2 cellular contexts compared by ENCODE assay signal in genomic region chr19:10332158-10332964, GRCh38.
TF ChIP-seq lines count a peak whose summit lies in the region.

No MANE protein-coding gene starts in this region.

TF ChIP-seq in SK-N-SH, 30 proteins besides CTCF, POLR2A, EP300 and RAD21 (continued from another document):
- TF ChIP-seq, protein P1, sequence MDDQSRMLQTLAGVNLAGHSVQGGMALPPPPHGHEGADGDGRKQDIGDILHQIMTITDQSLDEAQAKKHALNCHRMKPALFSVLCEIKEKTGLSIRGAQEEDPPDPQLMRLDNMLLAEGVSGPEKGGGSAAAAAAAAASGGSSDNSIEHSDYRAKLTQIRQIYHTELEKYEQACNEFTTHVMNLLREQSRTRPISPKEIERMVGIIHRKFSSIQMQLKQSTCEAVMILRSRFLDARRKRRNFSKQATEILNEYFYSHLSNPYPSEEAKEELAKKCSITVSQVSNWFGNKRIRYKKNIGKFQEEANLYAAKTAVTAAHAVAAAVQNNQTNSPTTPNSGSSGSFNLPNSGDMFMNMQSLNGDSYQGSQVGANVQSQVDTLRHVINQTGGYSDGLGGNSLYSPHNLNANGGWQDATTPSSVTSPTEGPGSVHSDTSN (IDR thresholded peaks at IDR 0.05), result no peak
- no peak for TF ChIP-seq FOXJ3 (CRISPR knock-in tag; IDR thresholded peaks at IDR 0.05)
- TF ChIP-seq, protein P2, sequence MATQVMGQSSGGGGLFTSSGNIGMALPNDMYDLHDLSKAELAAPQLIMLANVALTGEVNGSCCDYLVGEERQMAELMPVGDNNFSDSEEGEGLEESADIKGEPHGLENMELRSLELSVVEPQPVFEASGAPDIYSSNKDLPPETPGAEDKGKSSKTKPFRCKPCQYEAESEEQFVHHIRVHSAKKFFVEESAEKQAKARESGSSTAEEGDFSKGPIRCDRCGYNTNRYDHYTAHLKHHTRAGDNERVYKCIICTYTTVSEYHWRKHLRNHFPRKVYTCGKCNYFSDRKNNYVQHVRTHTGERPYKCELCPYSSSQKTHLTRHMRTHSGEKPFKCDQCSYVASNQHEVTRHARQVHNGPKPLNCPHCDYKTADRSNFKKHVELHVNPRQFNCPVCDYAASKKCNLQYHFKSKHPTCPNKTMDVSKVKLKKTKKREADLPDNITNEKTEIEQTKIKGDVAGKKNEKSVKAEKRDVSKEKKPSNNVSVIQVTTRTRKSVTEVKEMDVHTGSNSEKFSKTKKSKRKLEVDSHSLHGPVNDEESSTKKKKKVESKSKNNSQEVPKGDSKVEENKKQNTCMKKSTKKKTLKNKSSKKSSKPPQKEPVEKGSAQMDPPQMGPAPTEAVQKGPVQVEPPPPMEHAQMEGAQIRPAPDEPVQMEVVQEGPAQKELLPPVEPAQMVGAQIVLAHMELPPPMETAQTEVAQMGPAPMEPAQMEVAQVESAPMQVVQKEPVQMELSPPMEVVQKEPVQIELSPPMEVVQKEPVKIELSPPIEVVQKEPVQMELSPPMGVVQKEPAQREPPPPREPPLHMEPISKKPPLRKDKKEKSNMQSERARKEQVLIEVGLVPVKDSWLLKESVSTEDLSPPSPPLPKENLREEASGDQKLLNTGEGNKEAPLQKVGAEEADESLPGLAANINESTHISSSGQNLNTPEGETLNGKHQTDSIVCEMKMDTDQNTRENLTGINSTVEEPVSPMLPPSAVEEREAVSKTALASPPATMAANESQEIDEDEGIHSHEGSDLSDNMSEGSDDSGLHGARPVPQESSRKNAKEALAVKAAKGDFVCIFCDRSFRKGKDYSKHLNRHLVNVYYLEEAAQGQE (IDR thresholded peaks at IDR 0.05; ENCODE audit: low read depth, low read length), result no peak; the same call in 1 of the 2 replicates
- TF ChIP-seq ELF1 (IDR thresholded peaks at IDR 0.05), result no peak
- TF ChIP-seq USF1 (IDR thresholded peaks at IDR 0.05; ENCODE audit: borderline replicate concordance, low read depth), result no peak
- TF ChIP-seq EZH2phosphoT487 (IDR thresholded peaks at IDR 0.05; ENCODE audit: borderline replicate concordance, low read depth), result no peak
- TF ChIP-seq TEAD4 (IDR thresholded peaks at IDR 0.05; ENCODE audit: borderline replicate concordance, insufficient read depth), result no peak
- TF ChIP-seq NFIC (IDR thresholded peaks at IDR 0.05; ENCODE audit: borderline replicate concordance), result no peak
- TF ChIP-seq JUND (IDR thresholded peaks at IDR 0.05), result no peak
- no peak for TF ChIP-seq GATA2 (CRISPR knock-in tag; IDR thresholded peaks at IDR 0.05)
- TF ChIP-seq MAX (IDR thresholded peaks at IDR 0.05; ENCODE audit: low read depth), result no peak
- no peak for TF ChIP-seq MEF2A (IDR thresholded peaks at IDR 0.05; ENCODE audit: borderline replicate concordance, low read depth)

TF ChIP-seq in SK-N-SH treated with all-trans-retinoic acid at 6 μM for 48 hours, 23 proteins besides CTCF, POLR2A, EP300 and RAD21 (continued from another document):
- no peak for TF ChIP-seq PPARA (CRISPR knock-in tag; IDR thresholded peaks at IDR 0.05; ENCODE audit: borderline replicate concordance)
- TF ChIP-seq ISL1 (CRISPR knock-in tag; IDR thresholded peaks at IDR 0.05), result no peak
- TF ChIP-seq TOX (CRISPR knock-in tag; IDR thresholded peaks at IDR 0.05; ENCODE audit: borderline replicate concordance), result no peak
- TF ChIP-seq, protein P3, sequence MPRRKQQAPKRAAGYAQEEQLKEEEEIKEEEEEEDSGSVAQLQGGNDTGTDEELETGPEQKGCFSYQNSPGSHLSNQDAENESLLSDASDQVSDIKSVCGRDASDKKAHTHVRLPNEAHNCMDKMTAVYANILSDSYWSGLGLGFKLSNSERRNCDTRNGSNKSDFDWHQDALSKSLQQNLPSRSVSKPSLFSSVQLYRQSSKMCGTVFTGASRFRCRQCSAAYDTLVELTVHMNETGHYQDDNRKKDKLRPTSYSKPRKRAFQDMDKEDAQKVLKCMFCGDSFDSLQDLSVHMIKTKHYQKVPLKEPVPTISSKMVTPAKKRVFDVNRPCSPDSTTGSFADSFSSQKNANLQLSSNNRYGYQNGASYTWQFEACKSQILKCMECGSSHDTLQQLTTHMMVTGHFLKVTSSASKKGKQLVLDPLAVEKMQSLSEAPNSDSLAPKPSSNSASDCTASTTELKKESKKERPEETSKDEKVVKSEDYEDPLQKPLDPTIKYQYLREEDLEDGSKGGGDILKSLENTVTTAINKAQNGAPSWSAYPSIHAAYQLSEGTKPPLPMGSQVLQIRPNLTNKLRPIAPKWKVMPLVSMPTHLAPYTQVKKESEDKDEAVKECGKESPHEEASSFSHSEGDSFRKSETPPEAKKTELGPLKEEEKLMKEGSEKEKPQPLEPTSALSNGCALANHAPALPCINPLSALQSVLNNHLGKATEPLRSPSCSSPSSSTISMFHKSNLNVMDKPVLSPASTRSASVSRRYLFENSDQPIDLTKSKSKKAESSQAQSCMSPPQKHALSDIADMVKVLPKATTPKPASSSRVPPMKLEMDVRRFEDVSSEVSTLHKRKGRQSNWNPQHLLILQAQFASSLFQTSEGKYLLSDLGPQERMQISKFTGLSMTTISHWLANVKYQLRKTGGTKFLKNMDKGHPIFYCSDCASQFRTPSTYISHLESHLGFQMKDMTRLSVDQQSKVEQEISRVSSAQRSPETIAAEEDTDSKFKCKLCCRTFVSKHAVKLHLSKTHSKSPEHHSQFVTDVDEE (CRISPR knock-in tag; IDR thresholded peaks at IDR 0.05), result no peak
- TF ChIP-seq TCF4 (CRISPR knock-in tag; IDR thresholded peaks at IDR 0.05; ENCODE audit: borderline replicate concordance), result no peak
- no peak for TF ChIP-seq CREB5 (CRISPR knock-in tag; IDR thresholded peaks at IDR 0.05; ENCODE audit: low read depth)
- no peak for TF ChIP-seq ZC3H10 (CRISPR knock-in tag; IDR thresholded peaks at IDR 0.05)
- no peak for TF ChIP-seq CSRNP3 (CRISPR knock-in tag; IDR thresholded peaks at IDR 0.05)
- TF ChIP-seq ZNF8 (CRISPR knock-in tag; IDR thresholded peaks at IDR 0.05), result no peak
